ENCODE assay signal across 7 cellular contexts in genomic region chr9:107284636-107285035, GRCh38. TPM values are rescaled to one million over a fixed set of nuclear protein-coding genes. Genes with fewer than 3 reads are reported as not detected.
DNase-seq lines count a peak whose midpoint lies in the region; ATAC-seq, FAIRE-seq and TF ChIP-seq lines count a peak whose summit lies in the region.

No MANE protein-coding gene starts in this region.

- no peak overlapping the region for H2AFZ ChIP-seq in hepatocyte

- peaks cover 54% of the 10 kb centered on the region for H3K4me1 Mint-ChIP-seq in stimulated activated effector memory CD8-positive, alpha-beta T cell treated with anti-CD3 and anti-CD28 coated beads, Interleukin-12 subunit alpha, Interleukin-12 subunit beta, amount 100 ng/mL, for 72 hours

- H3K79me2 ChIP-seq in hepatocyte: peaks cover 65% of the 10 kb centered on the region

- no peak for FAIRE-seq in D721Med (lab: Jason Lieb, UNC)

- peak overlapping the region; percentile 86 for H3K4me3 ChIP-seq in HFF-Myc (replicated peaks; ENCODE audit: low read depth, low read length)
- H3K4me3 ChIP-seq in WERI-Rb-1 (ENCODE audit: low read depth, low read length): peak overlapping the region; percentile 76
- H3K4me3 ChIP-seq in hepatocyte: peak overlapping the region; percentile 65

- H3K4me1 ChIP-seq in hepatocyte (ENCODE audit: insufficient read depth): peaks cover 7% of the 10 kb centered on the region

- H3K4me2 ChIP-seq in hepatocyte: peak overlapping the region; percentile 74

- no peaks in the 10 kb centered on the region for H3K9me3 ChIP-seq in WERI-Rb-1 (ENCODE audit: severe bottlenecking)
- H3K9me3 ChIP-seq in hepatocyte (ENCODE audit: low read depth): no peaks in the 10 kb centered on the region

- H3K36me3 ChIP-seq in WERI-Rb-1 (peaks cover 31% of the 10 kb centered on the region), hepatocyte (replicated peaks; ENCODE audit: insufficient read depth, low read depth) (no peaks in the 10 kb centered on the region)

- peak overlapping the region; percentile 86 for H3K4me3 Mint-ChIP-seq in stimulated activated effector memory CD8-positive, alpha-beta T cell treated with anti-CD3 and anti-CD28 coated beads, Interleukin-12 subunit alpha, Interleukin-12 subunit beta, amount 100 ng/mL, for 72 hours

- H3K27ac ChIP-seq in WERI-Rb-1: peak overlapping the region; percentile 99
- peak overlapping the region; percentile 98 for H3K27ac ChIP-seq in hepatocyte

- WGBS in hepatocyte (ENCODE audit: low lambda C conversion rate, missing lambda C conversion rate): under 1% methylated on average over 6 of the region's 6 CpGs

- H3K27me3 ChIP-seq in WERI-Rb-1 (ENCODE audit: insufficient read depth, low read depth, severe bottlenecking) (no peaks in the 10 kb centered on the region), hepatocyte (no peaks in the 10 kb centered on the region)

- no peaks in the 10 kb centered on the region for H3K9me3 Mint-ChIP-seq in stimulated activated effector memory CD8-positive, alpha-beta T cell treated with anti-CD3 and anti-CD28 coated beads, Interleukin-12 subunit alpha, Interleukin-12 subunit beta, amount 100 ng/mL, for 72 hours

- no peak for ATAC-seq in stimulated activated effector memory CD8-positive, alpha-beta T cell treated with anti-CD3 and anti-CD28 coated beads, Interleukin-12 subunit alpha, Interleukin-12 subunit beta, amount 100 ng/mL, for 72 hours

- no peaks in the 10 kb centered on the region for H3K9me2 ChIP-seq in hepatocyte (replicated peaks; ENCODE audit: insufficient read depth)

- H4K20me1 ChIP-seq in hepatocyte (ENCODE audit: insufficient read depth, poor library complexity, severe bottlenecking): peaks cover 54% of the 10 kb centered on the region

- DNase-seq in HFF-Myc (ENCODE audit: extremely low read depth, low read depth) (no peak), WERI-Rb-1 (no peak), hepatocyte (ENCODE audit: low spot score) (no peak), glomerular visceral epithelial cell (ENCODE audit: extremely low spot score) (no peak), D721Med (ENCODE audit: insufficient read length, low spot score) (no peak)
- DNase-seq in stimulated activated effector memory CD8-positive, alpha-beta T cell treated with anti-CD3 and anti-CD28 coated beads, Interleukin-12 subunit alpha, Interleukin-12 subunit beta, amount 100 ng/mL, for 72 hours (ENCODE audit: low spot score in 2 of 2): no peak
- DNase-seq in stimulated activated CD4-positive, alpha-beta T cell treated with anti-CD3 and anti-CD28 coated beads, Interleukin-4, amount 100 ng/mL, for 24 hours: no peak

- TF ChIP-seq CTCF in HFF-Myc (IDR thresholded peaks at IDR 0.05; ENCODE audit: low read depth, low read length, missing control alignments): no peak
- no peak for TF ChIP-seq CTCF in WERI-Rb-1 (IDR thresholded peaks at IDR 0.05; ENCODE audit: low read depth, low read length)
- TF ChIP-seq CTCF in hepatocyte (IDR thresholded peaks at IDR 0.05; ENCODE audit: poor library complexity): no peak
- TF ChIP-seq CTCF in D721Med (IDR thresholded peaks at IDR 0.05; ENCODE audit: insufficient read depth, missing control alignments): no peak

- H3K36me3 Mint-ChIP-seq in stimulated activated effector memory CD8-positive, alpha-beta T cell treated with anti-CD3 and anti-CD28 coated beads, Interleukin-12 subunit alpha, Interleukin-12 subunit beta, amount 100 ng/mL, for 72 hours: peaks cover 22% of the 10 kb centered on the region

- H3K27ac Mint-ChIP-seq in stimulated activated effector memory CD8-positive, alpha-beta T cell treated with anti-CD3 and anti-CD28 coated beads, Interleukin-12 subunit alpha, Interleukin-12 subunit beta, amount 100 ng/mL, for 72 hours: peak overlapping the region; percentile 92

RNA-seq across cellular contexts. Expression of gene RAD23B, which starts 1.6 kb away (rescaled TPM):
- 126 and 142 TPM in 2 replicates for total RNA-seq in hepatocyte
- 15.9 and 19.4 TPM in 2 replicates for polyA plus RNA-seq in hepatocyte
